In genomic region chr5:109691248-109691574, GRCh38 we compare ENCODE assay signal across 1 cellular context.
TF ChIP-seq lines count a peak whose summit lies in the region.

No MANE protein-coding gene starts in this region.

TF ChIP-seq in WTC11, 78 proteins besides CTCF, POLR2A, EP300 and RAD21 (continued from another document):
- TF ChIP-seq PRDM15 (CRISPR knock-in tag; IDR thresholded peaks at IDR 0.05): no peak
